Comparison of ENCODE assay signal across 25 cellular contexts in genomic region chr20:21528870-21529269, GRCh38. TPM values are rescaled to one million over a fixed set of nuclear protein-coding genes. Genes with fewer than 3 reads are reported as not detected.
"Had no signal": no experiment of that assay in that cellular context is flagged by ENCODE, and none has a peak within 500 bp of the region (broad histone marks: within the 10 kb centered on the region; RNA-seq: fewer than 3 reads in every experiment).

No MANE protein-coding gene starts in this region.

- H3K27ac Mint-ChIP-seq: activated naive CD4-positive, alpha-beta T cell treated with anti-CD3 and anti-CD28 coated beads, Interleukin-2, amount 50 U/mL, for 24 hours; activated T-cell treated with anti-CD3 and anti-CD28 coated beads, Interleukin-2, amount 50 U/mL, for 72 hours; immature natural killer cell; memory B cell; naive B cell; progenitor cell of endocrine pancreas had no signal

- FAIRE-seq: endothelial cell of umbilical vein had no signal

- H3K27me3 ChIP-seq: ascending aorta had no signal

- H3K27ac ChIP-seq: ascending aorta, esophagus squamous epithelium, heart right ventricle, right atrium auricular region, tibial artery had no signal

- H3K4me1 ChIP-seq: ascending aorta, esophagus squamous epithelium, heart right ventricle, right atrium auricular region, tibial artery had no signal

- H3K9me3 ChIP-seq: ascending aorta, esophagus squamous epithelium, heart right ventricle, mucosa of descending colon, right atrium auricular region, tibial artery had no signal

- H3K9me3 Mint-ChIP-seq: activated naive CD4-positive, alpha-beta T cell treated with anti-CD3 and anti-CD28 coated beads, Interleukin-2, amount 50 U/mL, for 24 hours; activated T-cell treated with anti-CD3 and anti-CD28 coated beads, Interleukin-2, amount 50 U/mL, for 72 hours; immature natural killer cell; memory B cell; neural crest cell had no signal

- DNase-seq: activated CD4-positive, alpha-beta T cell treated with anti-CD3 and anti-CD28 coated beads, Interleukin-2, amount 50 U/mL, for 1 hour; activated gamma-delta T cell; activated T-cell treated with anti-CD3 and anti-CD28 coated beads, Interleukin-2, amount 50 U/mL, for 72 hours; cortex of kidney; effector CD8-positive, alpha-beta T cell; esophagus squamous epithelium; heart right ventricle; immature natural killer cell; mucosa of descending colon; naive B cell; stimulated activated CD4-positive, alpha-beta T cell treated with anti-CD3 and anti-CD28 coated beads, Interleukin-12 subunit alpha, Interleukin-12 subunit beta, amount 100 ng/mL, for 4 hours; stimulated activated CD4-positive, alpha-beta T cell treated with anti-CD3 and anti-CD28 coated beads, Interleukin-2, amount 100 ng/mL, for 24 hours; stimulated activated naive CD8-positive, alpha-beta T cell treated with anti-CD3 and anti-CD28 coated beads, Interleukin-15, Interleukin-2, amounts not matched to agents 100 U/mL and 50 U/mL, for 24 hours; substantia nigra; T-helper 9 cell; tibial artery had no signal

- H3K4me1 Mint-ChIP-seq: immature natural killer cell, memory B cell, naive B cell, neural crest cell had no signal

- H3K36me3 Mint-ChIP-seq: activated naive CD4-positive, alpha-beta T cell treated with anti-CD3 and anti-CD28 coated beads, Interleukin-2, amount 50 U/mL, for 24 hours; immature natural killer cell; memory B cell; naive B cell had no signal

- ATAC-seq: activated T-cell treated with anti-CD3 and anti-CD28 coated beads, Interleukin-2, amount 50 U/mL, for 72 hours; heart right ventricle; mucosa of descending colon; stimulated activated naive CD8-positive, alpha-beta T cell treated with anti-CD3 and anti-CD28 coated beads, Interleukin-15, Interleukin-2, amounts not matched to agents 100 U/mL and 50 U/mL, for 24 hours had no signal

- H3K4me3 Mint-ChIP-seq: activated naive CD4-positive, alpha-beta T cell treated with anti-CD3 and anti-CD28 coated beads, Interleukin-2, amount 50 U/mL, for 24 hours; activated T-cell treated with anti-CD3 and anti-CD28 coated beads, Interleukin-2, amount 50 U/mL, for 72 hours; immature natural killer cell; memory B cell; naive B cell; neural crest cell had no signal

- H3K4me3 ChIP-seq: ascending aorta, esophagus squamous epithelium, heart right ventricle, mucosa of descending colon, right atrium auricular region, tibial artery had no signal

- H3K36me3 ChIP-seq: ascending aorta, esophagus squamous epithelium, heart right ventricle, right atrium auricular region, tibial artery had no signal

RNA-seq across cellular contexts. Expression of gene NKX2-2, which starts 15.0 kb away (rescaled TPM):
- total RNA-seq: activated T-cell treated with anti-CD3 and anti-CD28 coated beads, Interleukin-2, amount 50 U/mL, for 72 hours; ascending aorta; endothelial cell of umbilical vein; esophagus squamous epithelium; heart right ventricle; liver; neural crest cell; right atrium auricular region; urinary bladder had no signal
- polyA plus RNA-seq: endothelial cell of umbilical vein, heart right ventricle, immature natural killer cell, liver, urinary bladder had no signal
